Comparison of ENCODE assay signal across 2 cellular contexts in genomic region chr2:55530539-55531081, GRCh38.
TF ChIP-seq lines count a peak whose summit lies in the region.

No MANE protein-coding gene starts in this region.

TF ChIP-seq in liver, 16 proteins besides CTCF, POLR2A, EP300 and RAD21:
- peak; percentile 10 for TF ChIP-seq NR2F2 (IDR thresholded peaks at IDR 0.05)
- TF ChIP-seq HNF4G (IDR thresholded peaks at IDR 0.05): no peak
TF ChIP-seq in liver: peak in this region for 1.

TF ChIP-seq in HepG2, 621 proteins besides CTCF, POLR2A, EP300 and RAD21:
- TF ChIP-seq NKX3-1 (CRISPR knock-in tag; IDR thresholded peaks at IDR 0.05) (no peak), ZNF576 (CRISPR knock-in tag; IDR thresholded peaks at IDR 0.05) (no peak), ZFP1 (CRISPR knock-in tag; IDR thresholded peaks at IDR 0.05) (no peak), YY1 (IDR thresholded peaks at IDR 0.05; ENCODE audit: insufficient read depth, insufficient replicate concordance, low read depth, low read length) (no peak), ZFP90 (CRISPR knock-in tag; IDR thresholded peaks at IDR 0.05; ENCODE audit: borderline replicate concordance) (no peak), SP1 (IDR thresholded peaks at IDR 0.05) (no peak), SP1 (CRISPR knock-in tag; IDR thresholded peaks at IDR 0.05) (no peak), UBTF (CRISPR knock-in tag; IDR thresholded peaks at IDR 0.05) (no peak), DDIT3 (CRISPR knock-in tag; IDR thresholded peaks at IDR 0.05) (no peak), CREBL2 (CRISPR knock-in tag; IDR thresholded peaks at IDR 0.05; ENCODE audit: borderline replicate concordance) (no peak), MTA3 (CRISPR knock-in tag; IDR thresholded peaks at IDR 0.05) (no peak), ZBTB14 (CRISPR knock-in tag; IDR thresholded peaks at IDR 0.05) (no peak), SP4 (CRISPR knock-in tag; IDR thresholded peaks at IDR 0.05) (no peak), ARID5B (CRISPR knock-in tag; IDR thresholded peaks at IDR 0.05) (no peak), NR2F6 (IDR thresholded peaks at IDR 0.05) (no peak), NR2F6 (CRISPR knock-in tag; IDR thresholded peaks at IDR 0.05) (no peak), ZNF362 (CRISPR knock-in tag; IDR thresholded peaks at IDR 0.05; ENCODE audit: borderline replicate concordance) (no peak), ZNF543 (CRISPR knock-in tag; IDR thresholded peaks at IDR 0.05) (no peak), MAF1 (CRISPR knock-in tag; IDR thresholded peaks at IDR 0.05; ENCODE audit: borderline replicate concordance) (no peak), TCF7L2 (IDR thresholded peaks at IDR 0.05; ENCODE audit: low read depth, low read length) (no peak)
